Comparison of ENCODE assay signal across 8 cellular contexts in the genomic region with DNA sequence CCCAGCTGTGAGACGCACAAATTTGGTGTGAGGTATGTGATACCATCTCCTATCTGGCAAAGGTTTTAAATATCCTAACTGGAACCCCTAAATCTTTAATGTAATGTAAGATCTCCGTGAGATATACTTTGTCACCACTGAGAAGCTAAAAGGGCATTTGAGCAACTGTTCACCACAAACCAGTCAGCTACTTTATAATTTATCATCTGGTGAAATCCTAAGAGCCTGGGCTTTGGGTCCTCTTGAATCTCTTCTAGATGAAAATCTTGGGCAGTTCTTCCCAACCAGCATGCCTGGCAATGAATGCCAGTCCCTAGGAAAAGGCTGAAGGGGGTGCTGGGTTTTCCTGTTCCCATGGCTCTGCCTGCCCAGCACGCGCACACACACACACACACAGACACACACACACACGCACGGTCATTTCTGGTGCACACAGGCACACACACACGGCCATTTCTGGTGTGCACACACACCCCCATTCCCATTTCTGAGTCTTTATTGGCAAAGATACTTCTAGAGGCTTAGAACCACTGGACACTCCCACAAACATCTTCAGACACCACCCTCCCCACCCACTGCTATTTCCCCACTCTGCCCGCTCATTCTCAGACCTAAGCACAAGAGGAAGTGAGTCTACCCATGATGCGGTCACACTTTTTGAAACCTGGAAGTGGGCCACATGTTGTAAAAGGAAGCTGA.
DNase-seq lines count a peak whose midpoint lies in the region; ATAC-seq, FAIRE-seq and TF ChIP-seq lines count a peak whose summit lies in the region.

No MANE protein-coding gene starts in this region.

- FAIRE-seq in GM18507 (lab: Jason Lieb, UNC) = peak; percentile 95

- intact Hi-C loops in vagina (cut with DNase I) = loop anchor here (10.0 kb wide), 1 partner anchor 75 kb away; a partner anchor contains a TSS

- H3K27ac ChIP-seq in vagina = peak overlapping the region; percentile 56

- H3K27me3 ChIP-seq in vagina = no peaks in the 10 kb centered on the region

- H3K36me3 Mint-ChIP-seq in activated T-cell treated with anti-CD3 and anti-CD28 coated beads, Interleukin-2, amount 50 U/mL, for 24 hours (ENCODE audit: low read depth) = no peaks in the 10 kb centered on the region

- H3K36me3 ChIP-seq in vagina = no peaks in the 10 kb centered on the region

- DNase-seq in GM18507 (ENCODE audit: extremely low spot score, insufficient read length, low read depth) (peak; percentile 55), OCI-M1 (lab: John Stamatoyannopoulos, UW) (peak; percentile 94), fibroblast of peridontal ligament (ENCODE audit: extremely low read depth) (peak; percentile 96), retinal pigment epithelial cell (ENCODE audit: low read depth) (peak; percentile 74), vagina (ENCODE audit: extremely low spot score in 2 of 2) (peak in 1 of 2 donors; percentile 92), NCI-H526 treated with DMSO at 0.1 percent for 48 hours (lab: John Stamatoyannopoulos, UW) (no peak)
- peak; percentile 70 for DNase-seq in activated T-cell treated with anti-CD3 and anti-CD28 coated beads, Interleukin-2, amount 50 U/mL, for 24 hours

- H3K9me3 ChIP-seq in vagina = no peaks in the 10 kb centered on the region

- H3K4me3 ChIP-seq in retinal pigment epithelial cell (ENCODE audit: low read length) = no peak overlapping the region
- H3K4me3 ChIP-seq in vagina = no peak overlapping the region

- H3K4me1 ChIP-seq in vagina = peaks cover 43% of the 10 kb centered on the region

- peak; percentile 56 for ATAC-seq in HG02884 (IDR thresholded peaks at IDR 0.05; ENCODE audit: unreplicated experiment)

- H3K27ac Mint-ChIP-seq in activated T-cell treated with anti-CD3 and anti-CD28 coated beads, Interleukin-2, amount 50 U/mL, for 24 hours = peak overlapping the region; percentile 83

- TF ChIP-seq POLR2A in vagina (IDR thresholded peaks at IDR 0.05) = no peak

- peaks cover 50% of the 10 kb centered on the region for H3K4me1 Mint-ChIP-seq in activated T-cell treated with anti-CD3 and anti-CD28 coated beads, Interleukin-2, amount 50 U/mL, for 24 hours (ENCODE audit: low read depth)

- TF ChIP-seq CTCF in retinal pigment epithelial cell (conservative IDR thresholded peaks at IDR 0.05; ENCODE audit: low read depth, low read length) (no peak), vagina (IDR thresholded peaks at IDR 0.05) (no peak)

- no peaks in the 10 kb centered on the region for H3K27me3 Mint-ChIP-seq in activated T-cell treated with anti-CD3 and anti-CD28 coated beads, Interleukin-2, amount 50 U/mL, for 24 hours

- no peaks in the 10 kb centered on the region for H3K9me3 Mint-ChIP-seq in activated T-cell treated with anti-CD3 and anti-CD28 coated beads, Interleukin-2, amount 50 U/mL, for 24 hours

- H3K4me3 Mint-ChIP-seq in activated T-cell treated with anti-CD3 and anti-CD28 coated beads, Interleukin-2, amount 50 U/mL, for 24 hours = peak overlapping the region; percentile 48
